In the genomic region with DNA sequence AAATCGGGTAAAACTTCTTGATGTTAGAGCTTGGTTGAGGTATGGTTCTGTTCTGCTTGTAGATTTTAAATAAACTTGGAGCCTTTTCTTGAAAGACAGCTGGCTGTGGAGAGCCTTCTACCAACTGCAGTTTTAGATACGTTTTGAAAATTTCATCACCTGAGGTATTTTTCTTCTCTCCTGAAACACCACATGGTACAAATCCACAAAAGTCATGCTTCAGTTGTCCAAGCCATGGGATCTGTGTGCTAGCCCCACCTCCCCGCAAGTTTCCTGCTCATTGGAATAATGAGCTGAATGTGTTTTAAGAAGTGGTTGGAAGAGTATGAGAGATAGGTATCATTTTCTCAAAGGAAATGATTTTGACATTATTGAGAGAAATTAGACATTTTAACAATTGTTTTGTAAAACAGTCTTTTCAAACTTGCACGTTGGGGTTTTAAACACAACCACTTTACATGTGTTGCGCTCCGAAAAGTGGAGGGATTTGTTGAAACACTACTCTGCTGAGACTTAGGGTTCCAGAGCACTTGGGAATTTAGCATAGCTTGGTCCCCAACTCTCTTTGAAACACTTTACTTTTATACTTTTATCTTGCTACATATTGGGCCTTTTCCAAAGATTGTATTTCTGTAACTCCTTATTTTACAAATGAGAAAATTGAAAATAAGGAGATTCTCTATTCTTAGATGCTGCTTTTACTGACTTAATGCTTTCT, we compare ENCODE assay signal across 8 cellular contexts. TPM values are rescaled to one million over a fixed set of nuclear protein-coding genes. Genes with fewer than 3 reads are reported as not detected.
DNase-seq lines count a peak whose midpoint lies in the region; TF ChIP-seq lines count a peak whose summit lies in the region.

No MANE protein-coding gene starts in this region.

- H3K4me3 ChIP-seq in HUES48 (ENCODE audit: low read depth, low read length) (peak overlapping the region; percentile 98), stomach (peak overlapping the region; percentile 82 to 94 (median 87))

- peaks cover 45% of the 10 kb centered on the region for H3K4me1 ChIP-seq in HUES48 (ENCODE audit: control insufficient read depth, insufficient read depth, low read length)
- peaks cover 20 to 63% (median 47%) of the 10 kb centered on the region in 4 donors for H3K4me1 ChIP-seq in stomach

- peaks cover under 1% of the 10 kb centered on the region for H3K36me3 Mint-ChIP-seq in activated naive CD8-positive, alpha-beta T cell
- H3K36me3 Mint-ChIP-seq in immature natural killer cell = no peaks in the 10 kb centered on the region

- H3K9ac ChIP-seq in HUES48 (ENCODE audit: low read depth, low read length) = peak overlapping the region; percentile 76

- peak overlapping the region; percentile 89 for H3K27ac Mint-ChIP-seq in activated naive CD8-positive, alpha-beta T cell
- H3K27ac Mint-ChIP-seq in immature natural killer cell = peak overlapping the region; percentile 72 to 92 (median 88)

- H3K9me3 Mint-ChIP-seq in activated naive CD8-positive, alpha-beta T cell (ENCODE audit: low read depth) = no peaks in the 10 kb centered on the region
- no peaks in the 10 kb centered on the region for H3K9me3 Mint-ChIP-seq in immature natural killer cell

- peaks cover 61% of the 10 kb centered on the region for H3K4me1 Mint-ChIP-seq in activated naive CD8-positive, alpha-beta T cell (ENCODE audit: low read depth)
- peaks cover 61 to 71% of the 10 kb centered on the region in 2 donors for H3K4me1 Mint-ChIP-seq in immature natural killer cell

- TF ChIP-seq EP300 in stomach (IDR thresholded peaks at IDR 0.05) = no peak

- TF ChIP-seq CTCF in stomach (IDR thresholded peaks at IDR 0.05) = no peak

- no peaks in the 10 kb centered on the region for H3K27me3 Mint-ChIP-seq in activated naive CD8-positive, alpha-beta T cell
- H3K27me3 Mint-ChIP-seq in immature natural killer cell (ENCODE audit: low read depth in 3 of 3) = peaks cover 22 to 30% (median 23%) of the 10 kb centered on the region in 3 donors

- H3K9me3 ChIP-seq in HUES48 (ENCODE audit: control insufficient read depth, insufficient read depth, low read length) = no peaks in the 10 kb centered on the region
- no peaks in the 10 kb centered on the region for H3K9me3 ChIP-seq in stomach

- TF ChIP-seq POLR2A in stomach (IDR thresholded peaks at IDR 0.05) = no peak

- peak overlapping the region; percentile 95 for H3K27ac ChIP-seq in HUES48 (ENCODE audit: low read depth, low read length)
- H3K27ac ChIP-seq in stomach = peak overlapping the region in 4 of 5 donors; percentile 100

- WGBS in stomach, 5 donors = 24 to 27% (median 26%) methylated on average over 6 of the region's 6 CpGs

- peak; percentile 30 for DNase-seq in D341Med (ENCODE audit: low spot score)
- DNase-seq in immature natural killer cell = no peak
- DNase-seq in stomach = no peak
- no peak for DNase-seq in hypothalamus (lab: John Stamatoyannopoulos, UW)
- DNase-seq in activated CD4-positive, CD25-positive, alpha-beta regulatory T cell (lab: John Stamatoyannopoulos, UW) = no peak
- DNase-seq in NAMALWA (ENCODE audit: low spot score) = no peak

- intact Hi-C loops in stomach (cut with DNase I; ENCODE audit: low total_unique reads) = no loop called here

- H3K36me3 ChIP-seq in HUES48 (ENCODE audit: control insufficient read depth, insufficient read depth, low read length) (no peaks in the 10 kb centered on the region), stomach (no peaks in the 10 kb centered on the region)

- H3K27me3 ChIP-seq in HUES48 (ENCODE audit: control insufficient read depth, insufficient read depth, low read length) (no peaks in the 10 kb centered on the region), stomach (no peaks in the 10 kb centered on the region)

- peak overlapping the region; percentile 94 for H3K4me3 Mint-ChIP-seq in activated naive CD8-positive, alpha-beta T cell
- peak overlapping the region; percentile 86 to 87 (median 87) for H3K4me3 Mint-ChIP-seq in immature natural killer cell

RNA-seq across cellular contexts. Expression of a gene that starts 1.5 kb away (rescaled TPM):
- polyA plus RNA-seq in immature natural killer cell = 10 to 100 TPM; 31.9 to 46.8 (median 45.5) TPM
- 10 to 100 TPM; 24.0 to 95.5 (median 40.2) TPM for total RNA-seq in stomach
- polyA plus RNA-seq in stomach = 10 to 100 TPM; 13.6 to 29.5 (median 24.0) TPM
